ENCODE assay signal across 9 cellular contexts in genomic region chr1:31753623-31754349, GRCh38. TPM values are rescaled to one million over a fixed set of nuclear protein-coding genes. Genes with fewer than 3 reads are reported as not detected.
DNase-seq lines count a peak whose midpoint lies in the region; ATAC-seq and TF ChIP-seq lines count a peak whose summit lies in the region.
"Had no signal": no experiment of that assay in that cellular context is flagged by ENCODE, and none has a peak within 500 bp of the region (broad histone marks: within the 10 kb centered on the region; RNA-seq: fewer than 3 reads in every experiment).

No MANE protein-coding gene starts in this region.

- intact Hi-C loops in natural killer cell (cut with micrococcal nuclease): loop anchor here (5.0 kb wide), 1 partner anchor 34 kb away; no protein-coding TSS in a partner anchor
- intact Hi-C loops in body of pancreas (cut with DNase I): no loop called here
- intact Hi-C loops in left colon (cut with DNase I, micrococcal nuclease): no loop called here
- intact Hi-C loops in Calu3 (cut with micrococcal nuclease; ENCODE audit: unreplicated experiment): no loop called here

- no peaks in the 10 kb centered on the region for H3K9me3 Mint-ChIP-seq in natural killer cell
- no peaks in the 10 kb centered on the region for H3K9me3 Mint-ChIP-seq in natural killer cell treated with Interleukin-12 subunit alpha and Interleukin-12 subunit beta and Interleukin-15 and Interleukin-18, amount 100 ng/mL, for 72 hours
- no peaks in the 10 kb centered on the region for H3K9me3 Mint-ChIP-seq in Calu3 (ENCODE audit: low read depth, unreplicated experiment)

- no peak for ATAC-seq in natural killer cell
- no peak for ATAC-seq in natural killer cell treated with Interleukin-12 subunit alpha and Interleukin-12 subunit beta and Interleukin-15 and Interleukin-18, amount 100 ng/mL, for 72 hours
- peak; percentile 50 for ATAC-seq in body of pancreas
- ATAC-seq in left colon: peak; percentile 92

- DNase-seq in natural killer cell (no peak), body of pancreas (peak; percentile 36 to 79 (median 68)), left colon (peak; percentile 81 to 82), SW480 (ENCODE audit: low spot score) (no peak), Calu3 (no peak), NCI-H187 (lab: John Stamatoyannopoulos, UW) (no peak), HPDE6-E6E7 (ENCODE audit: extremely low spot score) (no peak)
- no peak for DNase-seq in natural killer cell treated with Interleukin-12 subunit alpha and Interleukin-12 subunit beta and Interleukin-15 and Interleukin-18, amount 100 ng/mL, for 72 hours (ENCODE audit: low spot score)
- DNase-seq: dermis blood vessel endothelial cell had no signal

- H3K4me1 ChIP-seq in body of pancreas: peaks cover 11% of the 10 kb centered on the region

- H3K4me1 Mint-ChIP-seq in natural killer cell (peaks cover 49 to 63% of the 10 kb centered on the region in 2 donors), Calu3 (ENCODE audit: low read depth, unreplicated experiment) (peaks cover 8% of the 10 kb centered on the region)
- peaks cover 49 to 50% of the 10 kb centered on the region in 2 donors for H3K4me1 Mint-ChIP-seq in natural killer cell treated with Interleukin-12 subunit alpha and Interleukin-12 subunit beta and Interleukin-15 and Interleukin-18, amount 100 ng/mL, for 72 hours (ENCODE audit: low read depth in 2 of 2)

- no peaks in the 10 kb centered on the region for H3K9me3 ChIP-seq in body of pancreas

- TF ChIP-seq CTCF in natural killer cell (IDR thresholded peaks at IDR 0.05): no peak
- TF ChIP-seq CTCF in body of pancreas (IDR thresholded peaks at IDR 0.05): no peak
- TF ChIP-seq CTCF in Calu3 (IDR thresholded peaks at IDR 0.05; ENCODE audit: unreplicated experiment): no peak

- H3K27ac Mint-ChIP-seq in natural killer cell (peak overlapping the region; percentile 26 to 94), Calu3 (ENCODE audit: unreplicated experiment) (no peak overlapping the region)
- no peak overlapping the region for H3K27ac Mint-ChIP-seq in natural killer cell treated with Interleukin-12 subunit alpha and Interleukin-12 subunit beta and Interleukin-15 and Interleukin-18, amount 100 ng/mL, for 72 hours

- BruUV-seq in Calu3 (replicated peaks; lab: Mats Ljungman, UMichigan): no TSS peak

- no peaks in the 10 kb centered on the region for H3K36me3 ChIP-seq in body of pancreas (replicated peaks in 1 of 2; ENCODE audit: insufficient read depth in 1 of 2, low read depth in 2 of 2)

- H3K27me3 Mint-ChIP-seq in natural killer cell (ENCODE audit: low read depth in 2 of 2) (no peaks in the 10 kb centered on the region), Calu3 (ENCODE audit: unreplicated experiment) (peaks cover 74% of the 10 kb centered on the region)
- no peaks in the 10 kb centered on the region for H3K27me3 Mint-ChIP-seq in natural killer cell treated with Interleukin-12 subunit alpha and Interleukin-12 subunit beta and Interleukin-15 and Interleukin-18, amount 100 ng/mL, for 72 hours

- H3K27ac ChIP-seq in body of pancreas: no peak overlapping the region

- no peak for TF ChIP-seq POLR2A in body of pancreas (IDR thresholded peaks at IDR 0.05)

- CTCF ChIA-PET in Calu3 (lab: Charles Lee): no interaction called here

- no peaks in the 10 kb centered on the region for H3K27me3 ChIP-seq in body of pancreas

- no peaks in the 10 kb centered on the region for H3K36me3 Mint-ChIP-seq in natural killer cell
- no peaks in the 10 kb centered on the region for H3K36me3 Mint-ChIP-seq in natural killer cell treated with Interleukin-12 subunit alpha and Interleukin-12 subunit beta and Interleukin-15 and Interleukin-18, amount 100 ng/mL, for 72 hours
- H3K36me3 Mint-ChIP-seq in Calu3 (ENCODE audit: insufficient read depth, unreplicated experiment): peaks cover 4% of the 10 kb centered on the region

- 52 to 80% methylated on average over 1 to 8 of the region's 10 CpGs for WGBS in body of pancreas, 2 donors

- no peak overlapping the region for H3K4me3 ChIP-seq in body of pancreas

- H3K4me3 Mint-ChIP-seq in natural killer cell (no peak overlapping the region), Calu3 (ENCODE audit: low read depth, unreplicated experiment) (no peak overlapping the region)
- H3K4me3 Mint-ChIP-seq in natural killer cell treated with Interleukin-12 subunit alpha and Interleukin-12 subunit beta and Interleukin-15 and Interleukin-18, amount 100 ng/mL, for 72 hours: no peak overlapping the region

RNA-seq across cellular contexts. Expression of gene ADGRB2, which starts 10.4 kb away (rescaled TPM):
- total RNA-seq in natural killer cell (10 to 100 TPM in 2 of 3 donors, 1 to 10 TPM in 1; 7.6 to 19.9 (median 12.8) TPM), body of pancreas (1 to 10 TPM in 1 of 2 donors, under 1 TPM in 1; 0.26 to 3.0 TPM), left colon (under 1 TPM; 0.79 to 0.89 TPM), Calu3 (2022) (1.9 and 2.9 TPM in 2 replicates)
- 1 to 10 TPM in 1 of 2 donors, not detected in 1; 1.2 TPM for total RNA-seq in natural killer cell treated with Interleukin-12 subunit alpha and Interleukin-12 subunit beta and Interleukin-15 and Interleukin-18, amount 100 ng/mL, for 72 hours

RNA-seq across cellular contexts. Expression of gene COL16A1, which starts 50.0 kb away (rescaled TPM):
- total RNA-seq in natural killer cell (under 1 TPM in 1 of 3 donors, not detected in 2; 0.14 TPM), body of pancreas (10 to 100 TPM; 10.1 to 15.8 TPM), left colon (10 to 100 TPM; 15.7 to 23.3 TPM), Calu3 (2022) (3.8 and 9.2 TPM in 2 replicates)
- total RNA-seq in natural killer cell treated with Interleukin-12 subunit alpha and Interleukin-12 subunit beta and Interleukin-15 and Interleukin-18, amount 100 ng/mL, for 72 hours: 1 to 10 TPM in 1 of 2 donors, under 1 TPM in 1; 0.73 to 1.6 TPM

Comparison
In these comparisons a context has a peak if more than half of its experiments do, and no peak if none do; other contexts are left out.
1. H3K27ac Mint-ChIP-seq: peak in natural killer cell (2 of 2); none in natural killer cell treated with Interleukin-12 subunit alpha and Interleukin-12 subunit beta and Interleukin-15 and Interleukin-18, amount 100 ng/mL, for 72 hours (0 of 2) and Calu3 (single experiment).
2. ATAC-seq: peak in body of pancreas (single experiment) and left colon (single experiment); none in natural killer cell (0 of 3) and natural killer cell treated with Interleukin-12 subunit alpha and Interleukin-12 subunit beta and Interleukin-15 and Interleukin-18, amount 100 ng/mL, for 72 hours (0 of 2).
3. DNase-seq: peak in body of pancreas (4 of 4) and left colon (2 of 2); none in natural killer cell (single experiment), natural killer cell treated with Interleukin-12 subunit alpha and Interleukin-12 subunit beta and Interleukin-15 and Interleukin-18, amount 100 ng/mL, for 72 hours (single experiment), SW480 (single experiment), Calu3 (single experiment), NCI-H187 (0 of 2) and HPDE6-E6E7 (single experiment).